8 cellular contexts compared by ENCODE assay signal in genomic region chr22:38180841-38181452, GRCh38. TPM values are rescaled to one million over a fixed set of nuclear protein-coding genes. Genes with fewer than 3 reads are reported as not detected.
DNase-seq lines count a peak whose midpoint lies in the region; TF ChIP-seq lines count a peak whose summit lies in the region.

No MANE protein-coding gene starts in this region.

- H3F3A ChIP-seq in MM.1S (ENCODE audit: insufficient read depth, low read length) = peaks cover 22% of the 10 kb centered on the region

- TF ChIP-seq POLR2A in adrenal gland (IDR thresholded peaks at IDR 0.05) = peak in 1 of 2 donors; percentile 48

- DNase-seq in NCI-H1092 treated with DMSO at 0.1 percent for 48 hours (lab: John Stamatoyannopoulos, UW) = peak; percentile 28
- DNase-seq in NCI-H1092 (lab: John Stamatoyannopoulos, UW) = no peak
- DNase-seq in MM.1S = peak; percentile 76
- DNase-seq in adrenal gland = peak in 6 of 7 donors; percentile 65 to 81 (median 70)
- DNase-seq in cerebellar nuclear complex (lab: John Stamatoyannopoulos, UW) = no peak
- no peak for DNase-seq in NCI-H510A (lab: John Stamatoyannopoulos, UW)

- WGBS in adrenal gland, 4 donors = 11 to 22% (median 14%) methylated on average over 14 of the region's 14 CpGs

- TF ChIP-seq CTCF in MM.1S (IDR thresholded peaks at IDR 0.05; ENCODE audit: low read length) (no peak), adrenal gland (IDR thresholded peaks at IDR 0.05) (no peak)

- H3K9me2 ChIP-seq in MM.1S (replicated peaks; ENCODE audit: insufficient read depth, low read length) = no peaks in the 10 kb centered on the region

- peak overlapping the region; percentile 97 for H3K9ac ChIP-seq in MM.1S (ENCODE audit: low read length)

- peak overlapping the region; percentile 86 for H3K4me3 ChIP-seq in MM.1S (ENCODE audit: low read length)
- H3K4me3 ChIP-seq in adrenal gland = peak overlapping the region; percentile 19 to 84 (median 55)
- peak overlapping the region; percentile 43 for H3K4me3 ChIP-seq in iPS-11a (ENCODE audit: low read depth, low read length)
- peak overlapping the region; percentile 40 to 61 (median 57) for H3K4me3 ChIP-seq in skin epidermis

- H3K36me3 ChIP-seq in MM.1S (replicated peaks; ENCODE audit: insufficient read depth, low read length) = no peaks in the 10 kb centered on the region
- no peaks in the 10 kb centered on the region for H3K36me3 ChIP-seq in adrenal gland (replicated peaks in 1 of 2)

- intact Hi-C loops in adrenal gland (cut with DNase I) = no loop called here

- H3K27me3 ChIP-seq in MM.1S (replicated peaks; ENCODE audit: insufficient read depth, low read length) = no peaks in the 10 kb centered on the region
- H3K27me3 ChIP-seq in adrenal gland = no peaks in the 10 kb centered on the region

- no peaks in the 10 kb centered on the region for H3K9me3 ChIP-seq in MM.1S (replicated peaks; ENCODE audit: insufficient read depth, low read length)
- H3K9me3 ChIP-seq in adrenal gland (replicated peaks in 1 of 3) = no peaks in the 10 kb centered on the region

- H2AFZ ChIP-seq in MM.1S (ENCODE audit: low read length) = peak overlapping the region; percentile 53

- peak overlapping the region; percentile 94 for H3K4me2 ChIP-seq in MM.1S (ENCODE audit: low read depth, low read length)

- H3K27ac ChIP-seq in MM.1S (ENCODE audit: low read length) (peak overlapping the region; percentile 95), adrenal gland (peak overlapping the region; percentile 82 to 98 (median 93)), skin epidermis (peak overlapping the region; percentile 32 to 97 (median 93))

- H3K4me1 ChIP-seq in MM.1S (ENCODE audit: low read length) = peaks cover 30% of the 10 kb centered on the region
- peaks cover 24 to 29% of the 10 kb centered on the region in 2 donors for H3K4me1 ChIP-seq in adrenal gland (replicated peaks in 1 of 2)

- H4K20me1 ChIP-seq in MM.1S (ENCODE audit: insufficient read depth, low read length) = no peaks in the 10 kb centered on the region

- H3K79me2 ChIP-seq in MM.1S (ENCODE audit: low read length) = peaks cover 13% of the 10 kb centered on the region

RNA-seq across cellular contexts. Expression of gene PLA2G6, which starts 0.7 kb away (rescaled TPM):
- total RNA-seq in adrenal gland = 100 to 1,000 TPM in 1 of 8 donors, 10 to 100 TPM in 7; 11.1 to 176 (median 72.6) TPM
- 100 to 1,000 TPM in 2 of 3 donors, 1 to 10 TPM in 1; 6.9 to 324 (median 159) TPM for polyA plus RNA-seq in adrenal gland

RNA-seq across cellular contexts. Expression of gene MAFF, which starts 20.8 kb away (rescaled TPM):
- total RNA-seq in adrenal gland = 10 to 100 TPM in 7 of 8 donors, 1 to 10 TPM in 1; 9.0 to 21.8 (median 16.1) TPM
- 10 to 100 TPM in 2 of 3 donors, 1 to 10 TPM in 1; 5.2 to 23.4 (median 11.4) TPM for polyA plus RNA-seq in adrenal gland

Comparison
In these comparisons a context has a peak if more than half of its experiments do, and no peak if none do; other contexts are left out.
1. DNase-seq: peak in NCI-H1092 treated with DMSO at 0.1 percent for 48 hours (single experiment), MM.1S (single experiment) and adrenal gland (6 of 7); none in NCI-H1092 (single experiment), cerebellar nuclear complex (0 of 2) and NCI-H510A (single experiment).
2. Peak in every context shown above with its lines, with median percentiles within 50 percentile points of each other: H3K27ac ChIP-seq and H3K4me3 ChIP-seq.